Comparison of ENCODE assay signal across 1 cellular context in genomic region chr1:221873663-221874062, GRCh38.
TF ChIP-seq lines count a peak whose summit lies in the region.

No MANE protein-coding gene starts in this region.

TF ChIP-seq in SK-N-SH, 30 proteins besides CTCF, POLR2A, EP300 and RAD21 (continued from another document):
- TF ChIP-seq MAX (IDR thresholded peaks at IDR 0.05; ENCODE audit: low read depth) (no peak), TEAD4 (IDR thresholded peaks at IDR 0.05; ENCODE audit: borderline replicate concordance, insufficient read depth) (no peak), MXI1 (IDR thresholded peaks at IDR 0.05; ENCODE audit: low read depth, low read length) (no peak), TCF12 (IDR thresholded peaks at IDR 0.05) (no peak), RFX5 (IDR thresholded peaks at IDR 0.05; ENCODE audit: low read length) (no peak)
- TF ChIP-seq, protein P1, sequence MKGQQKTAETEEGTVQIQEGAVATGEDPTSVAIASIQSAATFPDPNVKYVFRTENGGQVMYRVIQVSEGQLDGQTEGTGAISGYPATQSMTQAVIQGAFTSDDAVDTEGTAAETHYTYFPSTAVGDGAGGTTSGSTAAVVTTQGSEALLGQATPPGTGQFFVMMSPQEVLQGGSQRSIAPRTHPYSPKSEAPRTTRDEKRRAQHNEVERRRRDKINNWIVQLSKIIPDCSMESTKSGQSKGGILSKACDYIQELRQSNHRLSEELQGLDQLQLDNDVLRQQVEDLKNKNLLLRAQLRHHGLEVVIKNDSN (IDR thresholded peaks at IDR 0.05; ENCODE audit: borderline replicate concordance, low read depth): no peak
TF ChIP-seq in SK-N-SH: peak in this region for 0.
